In genomic region chr3:47418167-47419082, GRCh38 we compare ENCODE assay signal across 14 cellular contexts. TPM values are rescaled to one million over a fixed set of nuclear protein-coding genes. Genes with fewer than 3 reads are reported as not detected.
DNase-seq lines count a peak whose midpoint lies in the region; ATAC-seq, FAIRE-seq and TF ChIP-seq lines count a peak whose summit lies in the region.
"Had no signal": no experiment of that assay in that cellular context is flagged by ENCODE, and none has a peak within 500 bp of the region (broad histone marks: within the 10 kb centered on the region; RNA-seq: fewer than 3 reads in every experiment).

No MANE protein-coding gene starts in this region.

- H3K27ac ChIP-seq in SK-N-SH (ENCODE audit: low read depth in 2 of 2, low read length in 1 of 2) (no peak overlapping the region; a peak in 1 of 4 replicates), K562 (ENCODE audit: extremely low read depth, low read depth, low read length) (no peak overlapping the region), neuronal stem cell (replicated peaks; ENCODE audit: low read length) (no peak overlapping the region)
- H3K27ac ChIP-seq: epithelial cell of prostate had no signal

- no peak for FAIRE-seq in K562 (lab: Jason Lieb, UNC)

- H3K4me1 ChIP-seq in SK-N-SH (ENCODE audit: control insufficient read depth in 1 of 2, insufficient read depth in 2 of 2, low read depth in 1 of 2, low read length in 1 of 2), result peaks cover 0 to 24% of the 10 kb centered on the region in 2 experiments; a peak in 1 of 4 replicates
- H3K4me1 ChIP-seq in K562 (replicated peaks in 1 of 2; ENCODE audit: control insufficient read depth in 2 of 2, insufficient read depth in 2 of 2, low read length in 2 of 2), result peaks cover 6 to 50% of the 10 kb centered on the region in 2 experiments; a peak in 3 of 5 replicates
- H3K4me1 ChIP-seq in neuronal stem cell (ENCODE audit: control insufficient read depth in 2 of 2, insufficient read depth in 1 of 2, low read depth in 1 of 2, low read length in 2 of 2), result peaks cover 3 to 4% of the 10 kb centered on the region in 2 donors

- WGBS in SK-N-SH (ENCODE audit: low lambda C conversion rate), result 94% methylated on average over 9 of the region's 53 CpGs
- 93% methylated on average over 20 of the region's 53 CpGs for WGBS in K562 (ENCODE audit: insufficient coverage, low coverage, missing lambda C conversion rate)
- no CpG with 5 or more reads among the region's 53 CpGs for WGBS in neuronal stem cell (ENCODE audit: extremely low coverage in 2 of 2, insufficient read length in 2 of 2, insufficient replicate concordance in 1 of 2), 2 donors

- no peak overlapping the region for H2AK5ac ChIP-seq in neuronal stem cell (ENCODE audit: low read depth, low read length)

- ATAC-seq in SK-N-SH treated with all-trans-retinoic acid at 6 μM for 48 hours, result no peak
- no peak for ATAC-seq in GM18505 (IDR thresholded peaks at IDR 0.05; ENCODE audit: unreplicated experiment)
- ATAC-seq in K562, result no peak
- ATAC-seq: activated T-cell treated with anti-CD3 and anti-CD28 coated beads, Interleukin-2, amount 50 U/mL, for 72 hours; WTC11 had no signal

- intact Hi-C loops in K562 (cut with micrococcal nuclease), result no loop called here

- no peak overlapping the region for H3K9ac ChIP-seq in SK-N-SH
- H3K9ac ChIP-seq in K562 (ENCODE audit: insufficient read depth in 1 of 2, low read depth in 2 of 2, low read length in 2 of 2), result no peak overlapping the region
- no peak overlapping the region for H3K9ac ChIP-seq in neuronal stem cell (ENCODE audit: low read depth, low read length, poor library complexity)

- no peak overlapping the region for H4K91ac ChIP-seq in neuronal stem cell (ENCODE audit: low read depth, low read length, poor library complexity)

- H3K79me2 ChIP-seq in SK-N-SH (ENCODE audit: insufficient read depth), result no peaks in the 10 kb centered on the region
- no peaks in the 10 kb centered on the region; the same call in 2 of the 3 replicates for H3K79me2 ChIP-seq in K562 (ENCODE audit: control insufficient read depth, insufficient read depth, low read length)

- in situ Hi-C loops in K562 (cut with MboI), result no loop called here

- no TSS peak for BruUV-seq in K562 (replicated peaks; lab: Mats Ljungman, UMichigan)

- no peak overlapping the region for H3K4ac ChIP-seq in neuronal stem cell (ENCODE audit: low read length)

- no peak overlapping the region for H3K14ac ChIP-seq in neuronal stem cell (ENCODE audit: low read length)

- no peak overlapping the region for H4K8ac ChIP-seq in neuronal stem cell (ENCODE audit: low read depth, low read length)

- H4K20me1 ChIP-seq in SK-N-SH (ENCODE audit: insufficient read depth) (no peaks in the 10 kb centered on the region), K562 (replicated peaks; ENCODE audit: control insufficient read depth, insufficient read depth, low read length) (peaks cover 10% of the 10 kb centered on the region; the same call in 1 of the 2 replicates)

- no peak overlapping the region for H3K18ac ChIP-seq in neuronal stem cell (ENCODE audit: low read length)

- H2BK5ac ChIP-seq in neuronal stem cell (ENCODE audit: low read length), result no peak overlapping the region

- H3K9me3 ChIP-seq in SK-N-SH (no peaks in the 10 kb centered on the region), K562 (replicated peaks; ENCODE audit: control insufficient read depth, insufficient read depth, low read depth, low read length) (no peaks in the 10 kb centered on the region), neuronal stem cell (replicated peaks in 1 of 2; ENCODE audit: control insufficient read depth in 2 of 2, insufficient read depth in 1 of 2, low read depth in 1 of 2, low read length in 2 of 2) (peaks cover 0 to 6% of the 10 kb centered on the region in 2 donors)

- H3K27me3 ChIP-seq in SK-N-SH (ENCODE audit: insufficient read depth), result no peaks in the 10 kb centered on the region
- H3K27me3 ChIP-seq in K562 (ENCODE audit: control insufficient read depth in 2 of 2, insufficient read depth in 2 of 2, low read length in 2 of 2), result no peaks in the 10 kb centered on the region
- no peaks in the 10 kb centered on the region for H3K27me3 ChIP-seq in neuronal stem cell (ENCODE audit: control insufficient read depth in 3 of 3, insufficient read depth in 3 of 3, low read depth in 1 of 3, low read length in 3 of 3)

- DNase-seq in SK-N-SH (peak; percentile 48), K562 (ENCODE audit: extremely low read depth in 1 of 4, low spot score in 3 of 4) (no peak), neuronal stem cell (ENCODE audit: low spot score) (no peak), C1 segment of cervical spinal cord (lab: John Stamatoyannopoulos, UW) (no peak), DMS79 (lab: John Stamatoyannopoulos, UW) (no peak), amygdala (lab: John Stamatoyannopoulos, UW) (no peak)
- DNase-seq: activated T-cell treated with anti-CD3 and anti-CD28 coated beads, Interleukin-2, amount 50 U/mL, for 72 hours; DND-41; Kasumi-1; NCI-H2081 had no signal

- TF ChIP-seq CTCF in SK-N-SH (IDR thresholded peaks at IDR 0.05) (peak; percentile 28; the same call in 1 of the 2 replicates), K562 (IDR thresholded peaks at IDR 0.05 in 2 of 3, conservative IDR thresholded peaks at IDR 0.05 in 1 of 3; ENCODE audit: insufficient read depth in 2 of 3, low read depth in 1 of 3, low read length in 3 of 3) (peak in 2 of 3 experiments; percentile 4 to 13; a peak in 1 of 6 replicates)

- H3K9me1 ChIP-seq in K562 (ENCODE audit: control insufficient read depth, insufficient read depth, low read length), result no peaks in the 10 kb centered on the region

- CTCF ChIA-PET in SK-N-SH (lab: Yijun Ruan, JAX), result interaction anchor here (4.5 to 4.9 kb wide), 2 partner anchors 12 to 58 kb away, joined by 48 to 64 read pairs; partner anchors contain the start of gene SCAP
- CTCF ChIA-PET in K562 (lab: Yijun Ruan, JAX; ENCODE audit: low intra/inter-chr PET ratio), result no interaction called here

- TF ChIP-seq POLR2A in GM18505 (IDR thresholded peaks at IDR 0.05; ENCODE audit: borderline replicate concordance, extremely low read depth, insufficient read depth, insufficient read length), result peak; percentile 6
- TF ChIP-seq POLR2A in K562 (conservative IDR thresholded peaks at IDR 0.05), result peak; percentile 4; the same call in 1 of the 2 replicates

- TF ChIP-seq EP300 in SK-N-SH (IDR thresholded peaks at IDR 0.05; ENCODE audit: borderline replicate concordance in 1 of 2, low read depth in 1 of 2, low read length in 1 of 2), result no peak
- TF ChIP-seq EP300 in K562 (IDR thresholded peaks at IDR 0.05; ENCODE audit: low read length), result no peak

- no peaks in the 10 kb centered on the region for H3K9me2 ChIP-seq in SK-N-SH

- no peak overlapping the region for H2BK120ac ChIP-seq in neuronal stem cell (ENCODE audit: low read depth, low read length)

- H2BK12ac ChIP-seq in neuronal stem cell (ENCODE audit: low read length), result no peak overlapping the region

- H2BK15ac ChIP-seq in neuronal stem cell (ENCODE audit: low read length), result no peak overlapping the region

- POLR2A ChIA-PET in SK-N-SH (lab: Yijun Ruan, JAX) (no interaction called here), K562 (lab: Yijun Ruan, JAX) (interaction anchor here (0.7 kb wide), 1 partner anchor 290 kb away, joined by 3 read pairs; no protein-coding TSS in a partner anchor)

- TF ChIP-seq RAD21 in SK-N-SH (IDR thresholded peaks at IDR 0.05; ENCODE audit: low read length), result no peak
- no peak for TF ChIP-seq RAD21 in K562 (CRISPR knock-in tag; conservative IDR thresholded peaks at IDR 0.05 in 1 of 2, IDR thresholded peaks at IDR 0.05 in 1 of 2)

- peak overlapping the region; percentile 87 for H3K23ac ChIP-seq in neuronal stem cell (ENCODE audit: low read depth, low read length, poor library complexity)

- H2AFZ ChIP-seq in SK-N-SH (ENCODE audit: low read depth) (no peak overlapping the region), K562 (ENCODE audit: low read depth, low read length) (no peak overlapping the region), neuronal stem cell (ENCODE audit: low read length) (no peak overlapping the region)

- no peak overlapping the region for H3K4me2 ChIP-seq in SK-N-SH
- no peak overlapping the region for H3K4me2 ChIP-seq in K562 (ENCODE audit: insufficient read depth, low read length)
- no peak overlapping the region for H3K4me2 ChIP-seq in neuronal stem cell (ENCODE audit: insufficient read depth, low read length, poor library complexity, severe bottlenecking)

- H3K36me3 ChIP-seq in SK-N-SH (replicated peaks in 1 of 2; ENCODE audit: control insufficient read depth in 1 of 2, insufficient read depth in 2 of 2, low read length in 1 of 2) (peaks cover 0 to 59% of the 10 kb centered on the region in 2 experiments), K562 (ENCODE audit: control insufficient read depth, insufficient read depth, low read length) (peaks cover 85% of the 10 kb centered on the region), neuronal stem cell (replicated peaks in 1 of 2; ENCODE audit: control insufficient read depth in 2 of 2, insufficient read depth in 2 of 2, low read length in 2 of 2) (peaks cover 58 to 76% of the 10 kb centered on the region in 2 donors)

- peaks cover 12% of the 10 kb centered on the region for H3K79me1 ChIP-seq in neuronal stem cell (ENCODE audit: low read depth, low read length)

- H3F3A ChIP-seq in SK-N-SH (replicated peaks; ENCODE audit: insufficient read depth), result peaks cover 14% of the 10 kb centered on the region

- no peak overlapping the region for H3K4me3 ChIP-seq in SK-N-SH (ENCODE audit: low read depth in 2 of 2, low read length in 1 of 2)
- H3K4me3 ChIP-seq in K562, result no peak overlapping the region
- H3K4me3 ChIP-seq in neuronal stem cell (ENCODE audit: low read length in 2 of 2), result no peak overlapping the region

RNA-seq across cellular contexts. Expression of gene PTPN23, which starts 37.6 kb away (rescaled TPM):
- polyA plus RNA-seq in SK-N-SH (2012; rRNA removed) (4.4 and 10.9 TPM in 2 replicates), K562 (2011; rRNA removed) (1.7 and 4.6 TPM in 2 replicates), K562 (2014; fragmentation: Illumina TruSeq; extraction: Trizol) (14.1 and 24.0 TPM in 2 replicates), K562 (2014; fragmentation: Nextera tagmentation; extraction: Ambion mirVana) (under 1 TPM; 0.41 to 0.93 TPM), K562 (2014; rRNA removed) (11.4 and 20.2 TPM in 2 replicates)
- 2.7 and 4.3 TPM in 2 replicates for polyA plus RNA-seq in SK-N-SH (2012; cell fraction: cytosol; rRNA removed)
- polyA plus RNA-seq in SK-N-SH (2012; cell fraction: nucleus; rRNA removed), result 29.6 and 47.7 TPM in 2 replicates
- 45.6 and 123 TPM in 2 replicates for total RNA-seq in K562 (2011; cell fraction: chromatin; rRNA removed; ENCODE audit: low replicate concordance)
- 60.9 and 70.8 TPM in 2 replicates for total RNA-seq in K562 (2011; cell fraction: nucleolus; rRNA removed)
- 45.3 and 53.0 TPM in 2 replicates for total RNA-seq in K562 (2011; cell fraction: nucleoplasm; rRNA removed)
- total RNA-seq in K562 (2014; rRNA removed) (7.2 and 10.1 TPM in 2 replicates), K562 (2014; rRNA removed; fragmentation: Illumina TruSeq; extraction: Trizol) (5.2 and 6.3 TPM in 2 replicates), K562 (2015; rRNA removed; fragmentation: Illumina TruSeq; extraction: Trizol) (7.3 and 8.7 TPM in 2 replicates), K562 (2021) (51.4 and 58.7 TPM in 2 replicates)
- polyA plus RNA-seq in K562 (2011; cell fraction: cytosol; rRNA removed), result 1.2 and 1.9 TPM in 2 replicates
- polyA plus RNA-seq in K562 (2011; cell fraction: nucleus; rRNA removed), result 25.3 and 29.3 TPM in 2 replicates
- 29.0 and 50.5 TPM in 2 replicates for polyA plus RNA-seq in K562 (2012)
- polyA minus RNA-seq in K562 (2011; rRNA and poly(A)+ RNA removed), result 5.0 and 9.1 TPM in 2 replicates
- 16.0 and 22.8 TPM in 2 replicates for polyA minus RNA-seq in K562 (2011; cell fraction: cytosol; rRNA and poly(A)+ RNA removed)
- polyA minus RNA-seq in K562 (2011; cell fraction: nucleus; rRNA and poly(A)+ RNA removed), result 21.3 and 29.9 TPM in 2 replicates
- polyA plus RNA-seq in neuronal stem cell (2013, experiment 1 of 2), result 16.8 TPM
- 16.8 TPM for polyA plus RNA-seq in neuronal stem cell (2013, experiment 2 of 2)

RNA-seq across cellular contexts. Expression of gene SCAP, which starts 57.3 kb away (rescaled TPM):
- polyA plus RNA-seq in SK-N-SH (2012; rRNA removed), result 22.2 and 28.0 TPM in 2 replicates
- 10.0 and 16.0 TPM in 2 replicates for polyA plus RNA-seq in SK-N-SH (2012; cell fraction: cytosol; rRNA removed)
- polyA plus RNA-seq in SK-N-SH (2012; cell fraction: nucleus; rRNA removed), result 63.8 and 75.9 TPM in 2 replicates
- total RNA-seq in K562 (2011; cell fraction: chromatin; rRNA removed; ENCODE audit: low replicate concordance), result 248 and 515 TPM in 2 replicates
- 301 and 313 TPM in 2 replicates for total RNA-seq in K562 (2011; cell fraction: nucleolus; rRNA removed)
- 253 and 254 TPM in 2 replicates for total RNA-seq in K562 (2011; cell fraction: nucleoplasm; rRNA removed)
- 60.7 and 87.6 TPM in 2 replicates for total RNA-seq in K562 (2014; rRNA removed)
- 29.7 and 37.8 TPM in 2 replicates for total RNA-seq in K562 (2014; rRNA removed; fragmentation: Illumina TruSeq; extraction: Trizol)
- total RNA-seq in K562 (2015; rRNA removed; fragmentation: Illumina TruSeq; extraction: Trizol), result 34.6 and 36.5 TPM in 2 replicates
- 97.1 and 104 TPM in 2 replicates for total RNA-seq in K562 (2021)
- 31.3 and 55.8 TPM in 2 replicates for polyA plus RNA-seq in K562 (2011; rRNA removed)
- 39.6 and 62.6 TPM in 2 replicates for polyA plus RNA-seq in K562 (2011; cell fraction: cytosol; rRNA removed)
- 124 and 159 TPM in 2 replicates for polyA plus RNA-seq in K562 (2011; cell fraction: nucleus; rRNA removed)
- polyA plus RNA-seq in K562 (2012), result 68.9 and 85.0 TPM in 2 replicates
- polyA plus RNA-seq in K562 (2014; fragmentation: Illumina TruSeq; extraction: Trizol), result 48.2 and 61.1 TPM in 2 replicates
- 1 to 10 TPM; 2.6 to 3.2 TPM for polyA plus RNA-seq in K562 (2014; fragmentation: Nextera tagmentation; extraction: Ambion mirVana)
- polyA plus RNA-seq in K562 (2014; rRNA removed), result 43.7 and 47.9 TPM in 2 replicates
- 74.0 and 80.8 TPM in 2 replicates for polyA minus RNA-seq in K562 (2011; rRNA and poly(A)+ RNA removed)
- polyA minus RNA-seq in K562 (2011; cell fraction: cytosol; rRNA and poly(A)+ RNA removed), result 83.2 and 91.7 TPM in 2 replicates
- 53.2 and 90.0 TPM in 2 replicates for polyA minus RNA-seq in K562 (2011; cell fraction: nucleus; rRNA and poly(A)+ RNA removed)
- 48.0 TPM for polyA plus RNA-seq in neuronal stem cell (2013, experiment 1 of 2)
- polyA plus RNA-seq in neuronal stem cell (2013, experiment 2 of 2), result 48.5 TPM

Comparison
In these comparisons a context has a peak if more than half of its experiments do, and no peak if none do; other contexts are left out.
1. Of the 27 proteins assayed by ChIP-seq in both K562 and SK-N-SH: peak only in K562: ZBTB33; only in SK-N-SH: none; in both: CTCF; in neither: 25.